ENCODE assay signal across 1 cellular context in genomic region chr5:145365464-145365863, GRCh38.
TF ChIP-seq lines count a peak whose summit lies in the region.

No MANE protein-coding gene starts in this region.

TF ChIP-seq in IMR-90, 13 proteins besides CTCF, POLR2A, EP300 and RAD21 (continued from another document):
- TF ChIP-seq USF2 (IDR thresholded peaks at IDR 0.05; ENCODE audit: low read depth, low read length) = no peak
